Comparison of ENCODE assay signal across 13 cellular contexts in the genomic region with DNA sequence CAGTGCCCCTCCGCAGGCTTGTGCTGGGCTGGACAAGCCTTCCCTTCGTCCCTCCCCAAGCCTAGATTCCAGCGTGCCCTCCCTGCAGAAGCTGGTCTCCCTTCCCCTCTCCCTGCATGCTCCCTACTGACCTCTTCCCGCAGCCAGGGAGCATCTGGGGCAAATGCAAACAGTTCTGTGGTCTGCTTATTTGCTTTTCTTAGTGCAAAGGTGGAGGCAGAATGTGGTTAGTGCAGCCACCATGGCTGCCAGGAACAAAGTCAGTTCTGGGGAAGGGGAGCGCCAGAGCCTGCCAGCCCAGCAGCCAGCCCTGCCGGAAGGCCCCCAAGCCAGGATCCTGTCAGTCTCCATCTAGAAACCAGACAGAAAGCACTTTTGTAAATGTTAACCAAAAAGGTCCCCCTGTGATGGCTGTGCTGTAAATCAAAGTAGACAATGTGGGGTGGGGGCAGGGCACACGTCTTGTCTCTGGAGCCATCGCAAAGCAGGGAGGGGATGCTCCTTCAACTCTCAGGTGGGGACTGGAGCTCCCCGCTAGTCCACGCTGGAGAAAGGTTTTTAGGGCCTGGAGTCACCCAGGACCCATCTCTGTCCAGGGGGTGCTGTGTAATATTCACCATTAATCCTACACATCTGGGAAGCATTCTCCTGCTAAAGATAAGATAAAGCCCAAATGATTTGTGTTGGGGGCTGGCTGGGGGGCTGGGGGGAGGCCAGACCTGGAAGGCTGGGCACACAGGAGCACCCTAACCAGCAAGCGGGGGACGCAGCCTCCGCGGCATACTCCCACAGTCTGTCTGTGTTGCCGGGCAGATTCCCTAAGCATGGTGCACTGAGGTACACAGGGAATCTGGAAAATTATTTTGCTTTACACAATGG. TPM values are rescaled to one million over a fixed set of nuclear protein-coding genes. Genes with fewer than 3 reads are reported as not detected.
DNase-seq lines count a peak whose midpoint lies in the region; ATAC-seq, FAIRE-seq and TF ChIP-seq lines count a peak whose summit lies in the region.
"Had no signal": no experiment of that assay in that cellular context is flagged by ENCODE, and none has a peak within 500 bp of the region (broad histone marks: within the 10 kb centered on the region; RNA-seq: fewer than 3 reads in every experiment).

No MANE protein-coding gene starts in this region.

- H3K4me2 ChIP-seq in keratinocyte (ENCODE audit: control insufficient read depth, extremely low read depth, insufficient read depth, low read depth, low read length), result peak overlapping the region; percentile 81
- H3K4me2 ChIP-seq in skeletal muscle satellite cell (ENCODE audit: low read length), result peak overlapping the region; percentile 35

- H3K9ac ChIP-seq in keratinocyte (ENCODE audit: control insufficient read depth, extremely low read depth, insufficient read depth, low read length), result no peak overlapping the region
- no peak overlapping the region for H3K9ac ChIP-seq in skeletal muscle satellite cell (ENCODE audit: low read depth, low read length)

- DNase-seq in HuH-7 (ENCODE audit: low spot score) (peak; percentile 69), SK-N-DZ (ENCODE audit: low spot score) (peak; percentile 44), keratinocyte (ENCODE audit: low read depth, low spot score) (no peak), LoVo (ENCODE audit: low spot score) (no peak), H4 (ENCODE audit: low spot score) (no peak)
- DNase-seq: KBM-7, NCI-H446 treated with DMSO at 0.1 percent for 48 hours, testis had no signal

- no peak for TF ChIP-seq CTCF in keratinocyte (optimal IDR thresholded peaks at IDR 0.05 in 1 of 3, IDR thresholded peaks at IDR 0.05 in 1 of 3, conservative IDR thresholded peaks at IDR 0.05 in 1 of 3; ENCODE audit: extremely low read depth in 1 of 3, insufficient read depth in 2 of 3, low read length in 3 of 3)

- no peak for FAIRE-seq in keratinocyte (lab: Jason Lieb, UNC)
- FAIRE-seq: GM18507 had no signal

- H3K4me1 ChIP-seq in keratinocyte (ENCODE audit: control insufficient read depth, extremely low read depth, insufficient read depth, low read length) (peaks cover 23% of the 10 kb centered on the region), skeletal muscle satellite cell (ENCODE audit: control insufficient read depth, insufficient read depth, low read length) (no peaks in the 10 kb centered on the region)

- H3K36me3 ChIP-seq in keratinocyte (ENCODE audit: control insufficient read depth in 2 of 2, extremely low read depth in 1 of 2, insufficient read depth in 2 of 2, low read length in 2 of 2), result no peaks in the 10 kb centered on the region
- H3K36me3 ChIP-seq in skeletal muscle satellite cell (ENCODE audit: insufficient read depth, low read length), result no peaks in the 10 kb centered on the region

- no peak for ATAC-seq in HG02678 (IDR thresholded peaks at IDR 0.05; ENCODE audit: unreplicated experiment)
- ATAC-seq in HG02852 (IDR thresholded peaks at IDR 0.05; ENCODE audit: unreplicated experiment), result no peak

- no peaks in the 10 kb centered on the region for H3K79me2 ChIP-seq in keratinocyte (ENCODE audit: control insufficient read depth, insufficient read depth, low read length)

- H3K27me3 ChIP-seq in keratinocyte (ENCODE audit: control insufficient read depth, extremely low read depth, insufficient read depth, low read length), result no peaks in the 10 kb centered on the region
- peaks cover 35% of the 10 kb centered on the region for H3K27me3 ChIP-seq in skeletal muscle satellite cell (ENCODE audit: control insufficient read depth, insufficient read depth, low read length)
- H3K27me3 ChIP-seq: testis had no signal

- H2AFZ ChIP-seq in keratinocyte (ENCODE audit: control insufficient read depth, low read length), result no peak overlapping the region

- H3K9me3 ChIP-seq in keratinocyte (ENCODE audit: control insufficient read depth, low read depth, low read length) (no peaks in the 10 kb centered on the region), skeletal muscle satellite cell (replicated peaks; ENCODE audit: low read length) (no peaks in the 10 kb centered on the region)
- H3K9me3 ChIP-seq: neutrophil, testis had no signal

- no peaks in the 10 kb centered on the region for H4K20me1 ChIP-seq in keratinocyte (ENCODE audit: control insufficient read depth, extremely low read depth, insufficient read depth, low read length)

- H3K4me3 ChIP-seq in keratinocyte (ENCODE audit: control insufficient read depth in 2 of 3, extremely low read depth in 1 of 3, insufficient read depth in 2 of 3, low read depth in 1 of 3, low read length in 3 of 3), result no peak overlapping the region
- no peak overlapping the region for H3K4me3 ChIP-seq in skeletal muscle satellite cell (ENCODE audit: low read length)
- H3K4me3 ChIP-seq: testis had no signal

- dilution Hi-C loops in keratinocyte (cut with MboI; ENCODE audit: extremely low pct_ligation_motif_present, low sequenced_read_pairs), result no loop called here

- H3K27ac ChIP-seq in keratinocyte (ENCODE audit: control insufficient read depth, insufficient read depth, low read length), result no peak overlapping the region
- H3K27ac ChIP-seq: neutrophil, testis had no signal

- H3K9me1 ChIP-seq in keratinocyte (ENCODE audit: control insufficient read depth, extremely low read depth, insufficient read depth, low read length), result no peaks in the 10 kb centered on the region

RNA-seq across cellular contexts. Expression of gene SERP2, which starts 30.9 kb away (rescaled TPM):
- polyA plus RNA-seq in SK-N-DZ (2014; cell fraction: cytosol; rRNA removed), result 15.8 and 19.4 TPM in 2 replicates
- 15.5 and 19.2 TPM in 2 replicates for polyA plus RNA-seq in SK-N-DZ (2014; cell fraction: nucleus; rRNA removed)
- polyA plus RNA-seq in keratinocyte, result 0.45 to 0.88 TPM (median 0.66 TPM) in 3 replicates
- not detected for polyA plus RNA-seq in keratinocyte (2011; ENCODE audit: low read depth)
- 0.34 and 0.55 TPM in 2 replicates for polyA plus RNA-seq in keratinocyte (2011; cell fraction: cytosol; rRNA removed)
- polyA plus RNA-seq in keratinocyte (2011; cell fraction: nucleus; rRNA removed), result 0.40 and 1.7 TPM in 2 replicates
- polyA plus RNA-seq in keratinocyte (2012; ENCODE audit: low replicate concordance), result 0.30 and 0.45 TPM in 2 replicates
- not detected in 3 replicates for polyA minus RNA-seq in keratinocyte
- not detected for polyA minus RNA-seq in keratinocyte (2011; cell fraction: cytosol; rRNA and poly(A)+ RNA removed)
- not detected in 2 replicates for polyA minus RNA-seq in keratinocyte (2011; cell fraction: nucleus; rRNA and poly(A)+ RNA removed)
- 3.0 and 3.5 TPM in 2 replicates for total RNA-seq in skeletal muscle satellite cell (2012; rRNA removed)
- not detected in 2 replicates for total RNA-seq in H4 (2014; rRNA removed; shearing (Covaris generic))

Comparison
In these comparisons a context has a peak if more than half of its experiments do, and no peak if none do; other contexts are left out.
1. DNase-seq: peak in HuH-7 (single experiment) and SK-N-DZ (single experiment); none in keratinocyte (single experiment), LoVo (single experiment) and H4 (single experiment).